ENCODE assay signal across 25 cellular contexts in the genomic region with DNA sequence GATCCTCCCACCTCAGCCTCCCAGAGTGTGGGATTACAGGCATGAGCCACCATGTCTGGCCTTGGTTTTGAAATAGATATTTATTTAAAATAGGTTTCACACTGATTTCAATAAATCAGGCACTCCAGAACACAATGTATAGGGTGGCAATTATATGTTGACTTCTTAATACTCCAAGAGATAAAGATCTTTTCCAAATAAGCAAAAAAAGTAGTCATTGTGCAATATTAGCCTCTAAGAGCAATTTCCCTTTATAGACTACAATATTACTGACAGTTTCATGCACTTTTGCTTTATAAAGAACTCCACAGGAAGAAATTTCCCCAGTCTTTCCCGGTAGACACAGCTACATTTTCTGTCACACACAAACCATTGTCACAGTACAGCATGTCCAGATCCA.
"Had no signal": no experiment of that assay in that cellular context is flagged by ENCODE, and none has a peak within 500 bp of the region (broad histone marks: within the 10 kb centered on the region; RNA-seq: fewer than 3 reads in every experiment).

No MANE protein-coding gene starts in this region.

- ATAC-seq: effector memory CD8-positive, alpha-beta T cell; gastrocnemius medialis; heart left ventricle; left cardiac atrium; left lung; natural killer cell; psoas muscle; right cardiac atrium; stimulated activated memory B cell treated with anti-CD40 and anti-IgM and Interleukin-4, amounts not matched to agents 10 μg/mL and 1 μg/mL and 100 μg/mL, for 72 hours; stimulated activated naive CD8-positive, alpha-beta T cell treated with anti-CD3 and anti-CD28 coated beads, Interleukin-15, Interleukin-2, amounts not matched to agents 100 U/mL and 50 U/mL, for 24 hours had no signal

- H3K79me2 ChIP-seq: hepatocyte had no signal

- H3K4me3 ChIP-seq: esophagus squamous epithelium, gastrocnemius medialis, heart left ventricle, hepatocyte, left lung, ovary, psoas muscle, sigmoid colon, testis, tibial artery, upper lobe of left lung had no signal

- H2AFZ ChIP-seq: hepatocyte had no signal

- H3K36me3 ChIP-seq: esophagus squamous epithelium, gastrocnemius medialis, heart left ventricle, left lung, ovary, sigmoid colon, tibial artery, upper lobe of left lung had no signal

- H3K4me2 ChIP-seq: hepatocyte had no signal

- H3K9me3 ChIP-seq: esophagus squamous epithelium, gastrocnemius medialis, heart left ventricle, left lung, ovary, psoas muscle, sigmoid colon, testis, upper lobe of left lung had no signal

- H3K4me1 ChIP-seq: gastrocnemius medialis, psoas muscle, testis had no signal

- H3K27ac ChIP-seq: esophagus squamous epithelium, gastrocnemius medialis, heart left ventricle, hepatocyte, left lung, ovary, psoas muscle, sigmoid colon, testis, tibial artery, upper lobe of left lung had no signal

- H3K27me3 ChIP-seq: hepatocyte, ovary, sigmoid colon, testis, upper lobe of left lung had no signal

- FAIRE-seq: endometrium, islet of Langerhans, urothelium cell line had no signal

- DNase-seq: cortex of kidney; effector memory CD8-positive, alpha-beta T cell; erythroblast; esophagus squamous epithelium; gastrocnemius medialis; heart left ventricle; left cardiac atrium; left lung; natural killer cell; occipital lobe; ovary; psoas muscle; right cardiac atrium; sigmoid colon; stimulated activated CD4-positive, alpha-beta T cell treated with anti-CD3 and anti-CD28 coated beads, Interleukin-4, amount 100 ng/mL, for 4 hours; stimulated activated naive CD8-positive, alpha-beta T cell treated with anti-CD3 and anti-CD28 coated beads, Interleukin-15, Interleukin-2, amounts not matched to agents 100 U/mL and 50 U/mL, for 24 hours; substantia nigra; testis; tibial artery; upper lobe of left lung had no signal
